1 cellular context compared by ENCODE assay signal in the genomic region with DNA sequence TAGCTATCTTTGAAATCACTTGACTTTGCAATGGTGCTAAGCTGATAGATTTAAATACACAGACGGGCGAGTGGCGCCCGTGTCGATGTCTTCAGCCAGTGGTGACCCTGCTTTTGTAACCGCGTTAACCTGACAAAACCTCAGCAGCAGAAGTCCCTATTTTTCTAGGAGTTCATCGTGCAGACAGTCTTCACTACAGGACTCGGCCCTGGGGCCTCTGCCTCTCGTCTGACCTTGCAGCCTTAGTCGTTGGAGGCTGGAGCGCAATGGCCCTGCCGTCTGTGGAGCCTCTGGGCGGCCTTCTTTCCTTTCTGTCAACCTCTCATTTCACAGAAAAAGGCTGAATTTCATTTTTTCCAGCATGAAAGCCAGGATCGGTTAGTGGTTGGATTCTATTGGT.
TF ChIP-seq lines count a peak whose summit lies in the region.

No MANE protein-coding gene starts in this region.

TF ChIP-seq in GM12878, 131 proteins besides CTCF, POLR2A, EP300 and RAD21:
- TF ChIP-seq, protein P1, sequence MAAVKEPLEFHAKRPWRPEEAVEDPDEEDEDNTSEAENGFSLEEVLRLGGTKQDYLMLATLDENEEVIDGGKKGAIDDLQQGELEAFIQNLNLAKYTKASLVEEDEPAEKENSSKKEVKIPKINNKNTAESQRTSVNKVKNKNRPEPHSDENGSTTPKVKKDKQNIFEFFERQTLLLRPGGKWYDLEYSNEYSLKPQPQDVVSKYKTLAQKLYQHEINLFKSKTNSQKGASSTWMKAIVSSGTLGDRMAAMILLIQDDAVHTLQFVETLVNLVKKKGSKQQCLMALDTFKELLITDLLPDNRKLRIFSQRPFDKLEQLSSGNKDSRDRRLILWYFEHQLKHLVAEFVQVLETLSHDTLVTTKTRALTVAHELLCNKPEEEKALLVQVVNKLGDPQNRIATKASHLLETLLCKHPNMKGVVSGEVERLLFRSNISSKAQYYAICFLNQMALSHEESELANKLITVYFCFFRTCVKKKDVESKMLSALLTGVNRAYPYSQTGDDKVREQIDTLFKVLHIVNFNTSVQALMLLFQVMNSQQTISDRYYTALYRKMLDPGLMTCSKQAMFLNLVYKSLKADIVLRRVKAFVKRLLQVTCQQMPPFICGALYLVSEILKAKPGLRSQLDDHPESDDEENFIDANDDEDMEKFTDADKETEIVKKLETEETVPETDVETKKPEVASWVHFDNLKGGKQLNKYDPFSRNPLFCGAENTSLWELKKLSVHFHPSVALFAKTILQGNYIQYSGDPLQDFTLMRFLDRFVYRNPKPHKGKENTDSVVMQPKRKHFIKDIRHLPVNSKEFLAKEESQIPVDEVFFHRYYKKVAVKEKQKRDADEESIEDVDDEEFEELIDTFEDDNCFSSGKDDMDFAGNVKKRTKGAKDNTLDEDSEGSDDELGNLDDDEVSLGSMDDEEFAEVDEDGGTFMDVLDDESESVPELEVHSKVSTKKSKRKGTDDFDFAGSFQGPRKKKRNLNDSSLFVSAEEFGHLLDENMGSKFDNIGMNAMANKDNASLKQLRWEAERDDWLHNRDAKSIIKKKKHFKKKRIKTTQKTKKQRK (IDR thresholded peaks at IDR 0.05; ENCODE audit: low read depth, low read length) = no peak
TF ChIP-seq in GM12878: peak in this region for 0.
